Comparison of ENCODE assay signal across 1 cellular context in the genomic region with DNA sequence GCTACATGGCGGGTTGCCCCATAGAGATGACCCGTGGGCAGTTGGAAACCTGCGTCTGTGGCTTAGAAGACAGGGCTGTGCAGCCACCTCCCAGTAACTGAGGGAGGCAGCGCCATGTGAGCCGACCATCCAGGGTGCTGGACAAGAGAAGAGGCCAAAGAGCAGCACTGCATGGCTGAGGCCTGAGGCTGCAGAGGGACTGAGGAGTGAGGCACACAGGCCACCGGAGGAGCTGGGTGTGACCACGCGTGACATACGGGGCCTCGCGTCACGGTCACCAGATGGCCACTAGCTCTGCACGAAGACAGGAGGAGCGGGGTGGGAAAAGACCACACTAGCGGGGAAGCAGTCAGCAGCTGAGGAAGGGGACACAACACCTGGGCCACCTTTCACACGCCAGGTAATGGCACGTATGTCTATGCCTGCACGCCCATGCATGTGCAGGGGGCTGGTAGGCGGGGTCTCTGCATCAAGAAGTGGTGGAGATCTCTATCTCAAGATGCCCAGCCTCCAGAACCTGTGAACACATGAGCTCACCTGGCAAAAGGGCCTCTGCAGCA.
TF ChIP-seq lines count a peak whose summit lies in the region.

No MANE protein-coding gene starts in this region.

TF ChIP-seq in H1, 55 proteins besides CTCF, POLR2A, EP300 and RAD21 (continued from another document):
- no peak for TF ChIP-seq GTF2F1 (IDR thresholded peaks at IDR 0.05; ENCODE audit: borderline replicate concordance, low read depth, low read length)
- TF ChIP-seq ASH2L (IDR thresholded peaks at IDR 0.05; ENCODE audit: low read length), result no peak
- TF ChIP-seq BRCA1 (IDR thresholded peaks at IDR 0.05; ENCODE audit: low read depth, low read length), result no peak
- no peak for TF ChIP-seq SUZ12 (IDR thresholded peaks at IDR 0.05; ENCODE audit: low read length)
